ENCODE assay signal across 24 cellular contexts in genomic region chr12:88200029-88200428, GRCh38.
"Had no signal": no experiment of that assay in that cellular context is flagged by ENCODE, and none has a peak within 500 bp of the region (broad histone marks: within the 10 kb centered on the region; RNA-seq: fewer than 3 reads in every experiment).

No MANE protein-coding gene starts in this region.

- H3K9me3 ChIP-seq: colonic mucosa, esophagus squamous epithelium, gastrocnemius medialis, lower lobe of right lung had no signal

- H3K4me1 ChIP-seq: colonic mucosa, esophagus squamous epithelium, gastrocnemius medialis, heart right ventricle, left ventricle myocardium inferior, lower lobe of right lung had no signal

- DNase-seq: colonic mucosa; cortex of kidney; effector CD8-positive, alpha-beta T cell; effector memory CD8-positive, alpha-beta T cell; endodermal cell; erythroblast; esophagus squamous epithelium; foreskin fibroblast; foreskin melanocyte; gastrocnemius medialis; glutamatergic neuron; head of caudate nucleus; heart right ventricle; hippocampal formation; left cardiac atrium; left ventricle myocardium inferior; lower lobe of right lung; mesenchymal stem cell; naive thymus-derived CD4-positive, alpha-beta T cell had no signal

- ATAC-seq: effector memory CD8-positive, alpha-beta T cell; esophagus mucosa; gastrocnemius medialis; heart right ventricle; left cardiac atrium; lower lobe of right lung; naive thymus-derived CD4-positive, alpha-beta T cell had no signal

- FAIRE-seq: endometrium, islet of Langerhans, keratinocyte had no signal

- H3K27me3 ChIP-seq: colonic mucosa, esophagus squamous epithelium, gastrocnemius medialis, heart right ventricle had no signal

- H3K27ac ChIP-seq: colonic mucosa, epithelial cell of prostate, esophagus squamous epithelium, gastrocnemius medialis, heart right ventricle, left ventricle myocardium inferior, lower lobe of right lung had no signal

- H3K36me3 ChIP-seq: colonic mucosa had no signal

- H3K4me3 ChIP-seq: colonic mucosa, esophagus squamous epithelium, gastrocnemius medialis, heart right ventricle, left ventricle myocardium inferior, lower lobe of right lung had no signal
